ENCODE assay signal across 8 cellular contexts in genomic region chr5:77852068-77852513, GRCh38.
DNase-seq lines count a peak whose midpoint lies in the region; ATAC-seq and TF ChIP-seq lines count a peak whose summit lies in the region.

No MANE protein-coding gene starts in this region.

- peaks cover 30% of the 10 kb centered on the region for H4K20me1 ChIP-seq in GM23338 (replicated peaks; ENCODE audit: insufficient read depth)

- peaks cover 100% of the 10 kb centered on the region for H3K27me3 ChIP-seq in GM23338 (ENCODE audit: insufficient read depth)

- H3K36me3 Mint-ChIP-seq in GM23338 (ENCODE audit: low read depth) = no peaks in the 10 kb centered on the region
- H3K36me3 Mint-ChIP-seq in activated T-helper 17 cell treated with anti-CD3 and anti-CD28 coated beads, Interleukin-2, amount 50 U/mL, for 72 hours (ENCODE audit: low read depth) = no peaks in the 10 kb centered on the region
- no peaks in the 10 kb centered on the region for H3K36me3 Mint-ChIP-seq in stimulated activated effector memory CD8-positive, alpha-beta T cell treated with anti-CD3 and anti-CD28 coated beads, Interleukin-12 subunit alpha, Interleukin-12 subunit beta, amount 100 ng/mL, for 72 hours

- no peak overlapping the region for H2AFZ ChIP-seq in GM23338

- no peak for ATAC-seq in GM23338
- no peak for ATAC-seq in activated T-helper 17 cell treated with anti-CD3 and anti-CD28 coated beads, Interleukin-2, amount 50 U/mL, for 72 hours (replicated peaks)
- no peak for ATAC-seq in stimulated activated effector memory CD8-positive, alpha-beta T cell treated with anti-CD3 and anti-CD28 coated beads, Interleukin-12 subunit alpha, Interleukin-12 subunit beta, amount 100 ng/mL, for 72 hours
- ATAC-seq in omental fat pad (ENCODE audit: low FRiP score) = no peak

- peaks cover 4% of the 10 kb centered on the region; the same call in 1 of the 3 replicates for H3K9me3 Mint-ChIP-seq in GM23338
- H3K9me3 Mint-ChIP-seq in activated T-helper 17 cell treated with anti-CD3 and anti-CD28 coated beads, Interleukin-2, amount 50 U/mL, for 72 hours = no peaks in the 10 kb centered on the region
- H3K9me3 Mint-ChIP-seq in stimulated activated effector memory CD8-positive, alpha-beta T cell treated with anti-CD3 and anti-CD28 coated beads, Interleukin-12 subunit alpha, Interleukin-12 subunit beta, amount 100 ng/mL, for 72 hours = no peaks in the 10 kb centered on the region

- H3F3A ChIP-seq in GM23338 (replicated peaks; ENCODE audit: low read depth) = peaks cover 19% of the 10 kb centered on the region

- DNase-seq in GM23338 (ENCODE audit: low spot score) (no peak), AG08396 (ENCODE audit: low spot score) (no peak), hepatic stellate cell (ENCODE audit: low spot score) (no peak), kidney glomerular epithelial cell (lab: John Stamatoyannopoulos, UW) (no peak), omental fat pad (ENCODE audit: low spot score) (no peak)
- DNase-seq in stimulated activated effector memory CD8-positive, alpha-beta T cell treated with anti-CD3 and anti-CD28 coated beads, Interleukin-12 subunit alpha, Interleukin-12 subunit beta, amount 100 ng/mL, for 72 hours (ENCODE audit: low spot score in 2 of 2) = no peak

- H3K4me3 Mint-ChIP-seq in GM23338 = peak overlapping the region; percentile 80
- H3K4me3 Mint-ChIP-seq in activated T-helper 17 cell treated with anti-CD3 and anti-CD28 coated beads, Interleukin-2, amount 50 U/mL, for 72 hours = peak overlapping the region; percentile 80
- peak overlapping the region; percentile 74 for H3K4me3 Mint-ChIP-seq in stimulated activated effector memory CD8-positive, alpha-beta T cell treated with anti-CD3 and anti-CD28 coated beads, Interleukin-12 subunit alpha, Interleukin-12 subunit beta, amount 100 ng/mL, for 72 hours

- H3K4me1 Mint-ChIP-seq in GM23338 = peaks cover 39% of the 10 kb centered on the region
- peaks cover 4% of the 10 kb centered on the region for H3K4me1 Mint-ChIP-seq in activated T-helper 17 cell treated with anti-CD3 and anti-CD28 coated beads, Interleukin-2, amount 50 U/mL, for 72 hours
- H3K4me1 Mint-ChIP-seq in stimulated activated effector memory CD8-positive, alpha-beta T cell treated with anti-CD3 and anti-CD28 coated beads, Interleukin-12 subunit alpha, Interleukin-12 subunit beta, amount 100 ng/mL, for 72 hours = peaks cover 18% of the 10 kb centered on the region

- no peaks in the 10 kb centered on the region for H3K36me3 ChIP-seq in GM23338 (ENCODE audit: insufficient read depth)

- no peaks in the 10 kb centered on the region for H3K79me2 ChIP-seq in GM23338 (replicated peaks; ENCODE audit: insufficient read depth)

- no peak overlapping the region for H3K27ac Mint-ChIP-seq in GM23338
- no peak overlapping the region for H3K27ac Mint-ChIP-seq in activated T-helper 17 cell treated with anti-CD3 and anti-CD28 coated beads, Interleukin-2, amount 50 U/mL, for 72 hours
- no peak overlapping the region for H3K27ac Mint-ChIP-seq in stimulated activated effector memory CD8-positive, alpha-beta T cell treated with anti-CD3 and anti-CD28 coated beads, Interleukin-12 subunit alpha, Interleukin-12 subunit beta, amount 100 ng/mL, for 72 hours

- H3K4me2 ChIP-seq in GM23338 = peak overlapping the region; percentile 77

- no peak overlapping the region for H3K27ac ChIP-seq in GM23338 (ENCODE audit: low read depth)

- peaks cover 91% of the 10 kb centered on the region for H3K27me3 Mint-ChIP-seq in GM23338 (ENCODE audit: insufficient read depth, low read depth, poor library complexity)
- peaks cover 46% of the 10 kb centered on the region for H3K27me3 Mint-ChIP-seq in activated T-helper 17 cell treated with anti-CD3 and anti-CD28 coated beads, Interleukin-2, amount 50 U/mL, for 72 hours

- H3K4me3 ChIP-seq in GM23338 (peak overlapping the region; percentile 54), iPS-18c (ENCODE audit: insufficient read depth, low read depth, low read length) (peak overlapping the region; percentile 70)

- H3K9me2 ChIP-seq in GM23338 (ENCODE audit: insufficient read depth) = no peaks in the 10 kb centered on the region

- no peaks in the 10 kb centered on the region for H3K9me3 ChIP-seq in iPS-18c (ENCODE audit: control insufficient read depth, insufficient read depth, low read length)

- no peak for TF ChIP-seq CTCF in GM23338 (conservative IDR thresholded peaks at IDR 0.05; ENCODE audit: low read depth in 2 of 2)
- no peak for TF ChIP-seq CTCF in omental fat pad (IDR thresholded peaks at IDR 0.05)

- H3K4me1 ChIP-seq in GM23338 (ENCODE audit: insufficient read depth) = peaks cover 17% of the 10 kb centered on the region

TF ChIP-seq in GM23338, 12 proteins besides CTCF, POLR2A, EP300 and RAD21:
- TF ChIP-seq ZNF114 (CRISPR knock-in tag; IDR thresholded peaks at IDR 0.05) = no peak
- no peak for TF ChIP-seq NANOG (IDR thresholded peaks at IDR 0.05; ENCODE audit: borderline replicate concordance)
- TF ChIP-seq EZH2 (IDR thresholded peaks at IDR 0.05; ENCODE audit: low read depth, unreplicated experiment) = peak; percentile 84
- TF ChIP-seq ZNF462 (CRISPR knock-in tag; IDR thresholded peaks at IDR 0.05) = no peak
